15 cellular contexts compared by ENCODE assay signal in the genomic region with DNA sequence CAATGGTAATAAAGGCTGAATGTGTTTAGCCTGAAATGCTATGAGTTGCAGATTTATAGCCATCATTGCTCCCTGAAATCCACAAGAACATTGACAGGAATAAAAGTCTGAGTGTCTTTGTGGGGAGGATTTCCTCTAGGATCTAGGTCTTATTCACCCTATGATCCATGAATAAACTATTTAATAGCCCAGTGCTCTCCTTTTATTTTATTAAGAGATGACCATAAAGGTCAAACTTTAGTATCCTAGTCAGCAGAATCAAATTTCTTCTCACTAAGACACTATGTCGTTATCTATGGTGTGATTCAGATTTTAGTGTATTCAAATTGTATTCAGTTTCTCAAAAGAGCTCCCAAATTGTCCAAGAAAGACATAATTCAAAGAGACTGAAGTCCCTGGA.
DNase-seq lines count a peak whose midpoint lies in the region; ATAC-seq and TF ChIP-seq lines count a peak whose summit lies in the region.
"Had no signal": no experiment of that assay in that cellular context is flagged by ENCODE, and none has a peak within 500 bp of the region (broad histone marks: within the 10 kb centered on the region; RNA-seq: fewer than 3 reads in every experiment).

No MANE protein-coding gene starts in this region.

- TF ChIP-seq CTCF in RWPE2 (IDR thresholded peaks at IDR 0.05; ENCODE audit: poor library complexity, severe bottlenecking), result no peak
- no peak for TF ChIP-seq CTCF in osteoblast (IDR thresholded peaks at IDR 0.05; ENCODE audit: extremely low read depth, low read depth, low read length)
- TF ChIP-seq CTCF in colonic mucosa (IDR thresholded peaks at IDR 0.05), result no peak

- peaks cover 12% of the 10 kb centered on the region for H3K4me1 ChIP-seq in RWPE2 (ENCODE audit: insufficient read depth, poor library complexity, severe bottlenecking)
- H3K4me1 ChIP-seq in osteoblast (ENCODE audit: insufficient read depth, low read length), result peaks cover 11% of the 10 kb centered on the region
- no peaks in the 10 kb centered on the region for H3K4me1 ChIP-seq in colonic mucosa
- H3K4me1 ChIP-seq: BLaER1, Caco-2 had no signal

- H3K27ac ChIP-seq in RWPE2 (ENCODE audit: poor library complexity, severe bottlenecking) (peak overlapping the region; percentile 35), osteoblast (ENCODE audit: low read depth, low read length) (no peak overlapping the region), colonic mucosa (no peak overlapping the region)
- H3K27ac ChIP-seq: BLaER1 had no signal

- no peaks in the 10 kb centered on the region for H4K20me1 ChIP-seq in osteoblast (ENCODE audit: insufficient read depth, low read length)
- H4K20me1 ChIP-seq: BLaER1 had no signal

- DNase-seq in EL, result peak; percentile 32
- DNase-seq in HT1080 (ENCODE audit: low read depth), result peak; percentile 25
- DNase-seq in RWPE2 (ENCODE audit: low spot score), result no peak
- peak; percentile 83 for DNase-seq in osteoblast (ENCODE audit: insufficient read length, low spot score, missing footprints)
- DNase-seq in colonic mucosa, result no peak
- DNase-seq in anterior cingulate cortex (lab: John Stamatoyannopoulos, UW), result no peak
- DNase-seq: 8988T; AML-193; Caco-2; CD8-positive, alpha-beta memory T cell; DMS53 had no signal

- H3K36me3 ChIP-seq in RWPE2 (ENCODE audit: low read depth) (no peaks in the 10 kb centered on the region), osteoblast (ENCODE audit: insufficient read depth, low read length) (no peaks in the 10 kb centered on the region), colonic mucosa (no peaks in the 10 kb centered on the region)
- H3K36me3 ChIP-seq: BLaER1 had no signal

- ATAC-seq in RWPE2 (ENCODE audit: low read depth) (peak; percentile 49; the same call in 2 of the 3 replicates), GM19324 (IDR thresholded peaks at IDR 0.05; ENCODE audit: low FRiP score, unreplicated experiment) (no peak), GM21737 (IDR thresholded peaks at IDR 0.05; ENCODE audit: unreplicated experiment) (no peak)
- ATAC-seq: HCT116 had no signal

- peaks cover 11% of the 10 kb centered on the region for H3K79me2 ChIP-seq in osteoblast (ENCODE audit: insufficient read depth, low read length)

- no peak overlapping the region for H2AFZ ChIP-seq in osteoblast (ENCODE audit: low read length)

- H3K9ac ChIP-seq in colonic mucosa (ENCODE audit: low read depth in 2 of 2, low read length in 2 of 2), result no peak overlapping the region
- H3K9ac ChIP-seq: BLaER1 had no signal

- H3K27me3 ChIP-seq in RWPE2 (ENCODE audit: insufficient read depth, poor library complexity, severe bottlenecking) (no peaks in the 10 kb centered on the region), osteoblast (ENCODE audit: insufficient read depth, low read length) (no peaks in the 10 kb centered on the region), colonic mucosa (no peaks in the 10 kb centered on the region)
- H3K27me3 ChIP-seq: BLaER1 had no signal

- intact Hi-C loops in colonic mucosa (cut with DNase I), result no loop called here

- H3K4me3 ChIP-seq in RWPE2 (ENCODE audit: severe bottlenecking), result no peak overlapping the region
- H3K4me3 ChIP-seq in osteoblast (ENCODE audit: insufficient read depth, low read length), result no peak overlapping the region
- no peak overlapping the region for H3K4me3 ChIP-seq in colonic mucosa
- H3K4me3 ChIP-seq: BLaER1 had no signal

- no peaks in the 10 kb centered on the region for H3K9me3 ChIP-seq in RWPE2 (ENCODE audit: severe bottlenecking)
- H3K9me3 ChIP-seq in osteoblast (ENCODE audit: low read depth, low read length), result no peaks in the 10 kb centered on the region
- H3K9me3 ChIP-seq in colonic mucosa, result no peaks in the 10 kb centered on the region
- H3K9me3 ChIP-seq: BLaER1, Caco-2 had no signal

- no peak overlapping the region for H3K4me2 ChIP-seq in osteoblast (ENCODE audit: insufficient read depth, low read length)
- H3K4me2 ChIP-seq: BLaER1 had no signal

Comparison
In these comparisons a context has a peak if more than half of its experiments do, and no peak if none do; other contexts are left out.
1. DNase-seq: peak in EL (single experiment), HT1080 (single experiment) and osteoblast (single experiment); none in RWPE2 (single experiment), colonic mucosa (single experiment) and anterior cingulate cortex (0 of 58).